26 cellular contexts compared by ENCODE assay signal in genomic region chr12:79891506-79892162, GRCh38. TPM values are rescaled to one million over a fixed set of nuclear protein-coding genes. Genes with fewer than 3 reads are reported as not detected.
DNase-seq lines count a peak whose midpoint lies in the region; ATAC-seq and TF ChIP-seq lines count a peak whose summit lies in the region.
"Had no signal": no experiment of that assay in that cellular context is flagged by ENCODE, and none has a peak within 500 bp of the region (broad histone marks: within the 10 kb centered on the region; RNA-seq: fewer than 3 reads in every experiment).

No MANE protein-coding gene starts in this region.

- H3K9me3 Mint-ChIP-seq in endodermal cell = no peaks in the 10 kb centered on the region
- H3K9me3 Mint-ChIP-seq in stimulated activated effector memory CD8-positive, alpha-beta T cell treated with anti-CD3 and anti-CD28 coated beads, Interleukin-12 subunit alpha, Interleukin-12 subunit beta, amount 100 ng/mL, for 72 hours = no peaks in the 10 kb centered on the region
- H3K9me3 Mint-ChIP-seq: activated CD4-positive, alpha-beta T cell treated with anti-CD3 and anti-CD28 coated beads, Interleukin-2, amount 10 ng/mL, durations not matched to agents 24 days and 14 days; activated T-helper 2 cell treated with anti-CD3 and anti-CD28 coated beads, Interferon-gamma antibody, Interleukin-2, Interleukin-4, amounts not matched to agents 10 μg/mL and 5 μg/mL and 100 μg/mL, durations not matched to agents 14 hours and 24 hours and 36 hours; immature natural killer cell; naive B cell; stimulated activated naive B cell treated with anti-CD40 and anti-IgM and Interleukin-4, amounts not matched to agents 10 μg/mL and 1 μg/mL and 100 μg/mL, for 72 hours; T-helper 1 cell treated with Interleukin-12 subunit alpha and Interleukin-12 subunit beta and Interleukin-4 antibody, amounts not matched to agents 30 μg/mL and 1 μg/mL, for 36 hours had no signal

- peaks cover 23% of the 10 kb centered on the region for H3K4me1 Mint-ChIP-seq in endodermal cell
- peaks cover 56% of the 10 kb centered on the region for H3K4me1 Mint-ChIP-seq in stimulated activated effector memory CD8-positive, alpha-beta T cell treated with anti-CD3 and anti-CD28 coated beads, Interleukin-12 subunit alpha, Interleukin-12 subunit beta, amount 100 ng/mL, for 72 hours

- H2BK15ac ChIP-seq in neuronal stem cell (ENCODE audit: low read length) = no peak overlapping the region

- H3K4me1 ChIP-seq in right atrium auricular region = peaks cover 0 to 55% of the 10 kb centered on the region in 2 donors
- H3K4me1 ChIP-seq in endodermal cell (ENCODE audit: control insufficient read depth, insufficient read depth, low read length) = no peaks in the 10 kb centered on the region
- H3K4me1 ChIP-seq in A673 (ENCODE audit: insufficient read depth, low read length, poor library complexity, severe bottlenecking) = peaks cover 17% of the 10 kb centered on the region
- no peaks in the 10 kb centered on the region for H3K4me1 ChIP-seq in neuronal stem cell (ENCODE audit: control insufficient read depth in 2 of 2, insufficient read depth in 1 of 2, low read depth in 1 of 2, low read length in 2 of 2)

- ATAC-seq in left ventricle myocardium superior (peak; percentile 42), HG03571 (IDR thresholded peaks at IDR 0.05; ENCODE audit: unreplicated experiment) (no peak)
- ATAC-seq in stimulated activated effector memory CD8-positive, alpha-beta T cell treated with anti-CD3 and anti-CD28 coated beads, Interleukin-12 subunit alpha, Interleukin-12 subunit beta, amount 100 ng/mL, for 72 hours = peak; percentile 40
- ATAC-seq: stimulated activated naive B cell treated with anti-CD40 and anti-IgM and Interleukin-4, amounts not matched to agents 10 μg/mL and 1 μg/mL and 100 μg/mL, for 72 hours had no signal

- peak overlapping the region; percentile 33 for H3K27ac Mint-ChIP-seq in endodermal cell
- peak overlapping the region; percentile 24 for H3K27ac Mint-ChIP-seq in stimulated activated effector memory CD8-positive, alpha-beta T cell treated with anti-CD3 and anti-CD28 coated beads, Interleukin-12 subunit alpha, Interleukin-12 subunit beta, amount 100 ng/mL, for 72 hours
- H3K27ac Mint-ChIP-seq: activated CD4-positive, alpha-beta T cell treated with anti-CD3 and anti-CD28 coated beads, Interleukin-2, amount 10 ng/mL, durations not matched to agents 24 days and 14 days; activated naive CD8-positive, alpha-beta T cell treated with anti-CD3 and anti-CD28 coated beads, Interleukin-2, amount 10 ng/mL, durations not matched to agents 7 days and 5 days; activated T-helper 2 cell treated with anti-CD3 and anti-CD28 coated beads, Interferon-gamma antibody, Interleukin-2, Interleukin-4, amounts not matched to agents 10 μg/mL and 5 μg/mL and 100 μg/mL, durations not matched to agents 14 hours and 24 hours and 36 hours; T-helper 1 cell treated with Interleukin-12 subunit alpha and Interleukin-12 subunit beta and Interleukin-4 antibody, amounts not matched to agents 30 μg/mL and 1 μg/mL, for 36 hours had no signal

- H2BK120ac ChIP-seq in neuronal stem cell (ENCODE audit: low read depth, low read length) = no peak overlapping the region

- H3K9me3 ChIP-seq in right atrium auricular region (no peaks in the 10 kb centered on the region), endodermal cell (ENCODE audit: control insufficient read depth, low read length) (no peaks in the 10 kb centered on the region), A673 (ENCODE audit: low read depth, low read length, poor library complexity, severe bottlenecking) (no peaks in the 10 kb centered on the region), neuronal stem cell (replicated peaks in 1 of 2; ENCODE audit: control insufficient read depth in 2 of 2, insufficient read depth in 1 of 2, low read depth in 1 of 2, low read length in 2 of 2) (peaks cover 0 to 17% of the 10 kb centered on the region in 2 donors)
- H3K9me3 ChIP-seq: gastrocnemius medialis, spleen, thoracic aorta had no signal

- no peaks in the 10 kb centered on the region for H3K79me1 ChIP-seq in neuronal stem cell (ENCODE audit: low read depth, low read length)

- intact Hi-C loops in left ventricle myocardium superior (cut with micrococcal nuclease) = no loop called here
- intact Hi-C loops in A673 (cut with micrococcal nuclease; ENCODE audit: unreplicated experiment) = no loop called here

- H2BK5ac ChIP-seq in neuronal stem cell (ENCODE audit: low read length) = no peak overlapping the region

- H4K91ac ChIP-seq in neuronal stem cell (ENCODE audit: low read depth, low read length, poor library complexity) = no peak overlapping the region

- H3K36me3 ChIP-seq in right atrium auricular region = no peaks in the 10 kb centered on the region
- H3K36me3 ChIP-seq in endodermal cell (ENCODE audit: control insufficient read depth, insufficient read depth, low read length) = peaks cover 21% of the 10 kb centered on the region
- no peaks in the 10 kb centered on the region for H3K36me3 ChIP-seq in A673 (ENCODE audit: insufficient read depth, low read length, poor library complexity, severe bottlenecking)
- no peaks in the 10 kb centered on the region for H3K36me3 ChIP-seq in neuronal stem cell (replicated peaks in 1 of 2; ENCODE audit: control insufficient read depth in 2 of 2, insufficient read depth in 2 of 2, low read length in 2 of 2)
- H3K36me3 ChIP-seq: gastrocnemius medialis, spleen, thoracic aorta had no signal

- H3K4me3 ChIP-seq in right atrium auricular region = no peak overlapping the region
- H3K4me3 ChIP-seq in endodermal cell (ENCODE audit: low read length) = no peak overlapping the region
- H3K4me3 ChIP-seq in A673 (ENCODE audit: low read depth, low read length, poor library complexity, severe bottlenecking) = no peak overlapping the region
- H3K4me3 ChIP-seq in neuronal stem cell (ENCODE audit: low read length in 2 of 2) = no peak overlapping the region
- H3K4me3 ChIP-seq: gastrocnemius medialis, spleen, thoracic aorta had no signal

- H3K4ac ChIP-seq in neuronal stem cell (ENCODE audit: low read length) = no peak overlapping the region

- H3K14ac ChIP-seq in neuronal stem cell (ENCODE audit: low read length) = no peak overlapping the region

- H3K27ac ChIP-seq in right atrium auricular region (no peak overlapping the region), endodermal cell (ENCODE audit: low read depth, low read length) (no peak overlapping the region), A673 (ENCODE audit: low read depth, low read length, poor library complexity, severe bottlenecking) (no peak overlapping the region), neuronal stem cell (replicated peaks; ENCODE audit: low read length) (no peak overlapping the region)
- H3K27ac ChIP-seq: epithelial cell of prostate, gastrocnemius medialis, spleen, thoracic aorta, VCaP had no signal

- no peak overlapping the region for H3K4me3 Mint-ChIP-seq in endodermal cell
- no peak overlapping the region for H3K4me3 Mint-ChIP-seq in stimulated activated effector memory CD8-positive, alpha-beta T cell treated with anti-CD3 and anti-CD28 coated beads, Interleukin-12 subunit alpha, Interleukin-12 subunit beta, amount 100 ng/mL, for 72 hours
- H3K4me3 Mint-ChIP-seq: activated CD4-positive, alpha-beta T cell treated with anti-CD3 and anti-CD28 coated beads, Interleukin-2, amount 10 ng/mL, durations not matched to agents 24 days and 14 days; activated naive CD8-positive, alpha-beta T cell treated with anti-CD3 and anti-CD28 coated beads, Interleukin-2, amount 10 ng/mL, durations not matched to agents 7 days and 5 days; immature natural killer cell; stimulated activated naive B cell treated with anti-CD40 and anti-IgM and Interleukin-4, amounts not matched to agents 10 μg/mL and 1 μg/mL and 100 μg/mL, for 72 hours; T-helper 1 cell treated with Interleukin-12 subunit alpha and Interleukin-12 subunit beta and Interleukin-4 antibody, amounts not matched to agents 30 μg/mL and 1 μg/mL, for 36 hours had no signal

- H3K23ac ChIP-seq in neuronal stem cell (ENCODE audit: low read depth, low read length, poor library complexity) = no peak overlapping the region

- no peak overlapping the region for H2AFZ ChIP-seq in neuronal stem cell (ENCODE audit: low read length)

- CTCF ChIA-PET in A673 (lab: Charles Lee) = no interaction called here

- H3K27me3 Mint-ChIP-seq in endodermal cell (ENCODE audit: insufficient read depth) = no peaks in the 10 kb centered on the region
- H3K27me3 Mint-ChIP-seq: activated CD4-positive, alpha-beta T cell treated with anti-CD3 and anti-CD28 coated beads, Interleukin-2, amount 10 ng/mL, durations not matched to agents 24 days and 14 days; activated naive CD8-positive, alpha-beta T cell treated with anti-CD3 and anti-CD28 coated beads, Interleukin-2, amount 10 ng/mL, durations not matched to agents 7 days and 5 days; naive B cell; stimulated activated naive B cell treated with anti-CD40 and anti-IgM and Interleukin-4, amounts not matched to agents 10 μg/mL and 1 μg/mL and 100 μg/mL, for 72 hours had no signal

- no TSS peak for BruUV-seq in A673 (replicated peaks; lab: Mats Ljungman, UMichigan)

- H3K9ac ChIP-seq in endodermal cell (ENCODE audit: extremely low read depth, low read length, poor library complexity, severe bottlenecking) (no peak overlapping the region), neuronal stem cell (ENCODE audit: low read depth, low read length, poor library complexity) (no peak overlapping the region)

- peaks cover 5% of the 10 kb centered on the region for H3K36me3 Mint-ChIP-seq in endodermal cell (ENCODE audit: low read depth)
- no peaks in the 10 kb centered on the region for H3K36me3 Mint-ChIP-seq in stimulated activated effector memory CD8-positive, alpha-beta T cell treated with anti-CD3 and anti-CD28 coated beads, Interleukin-12 subunit alpha, Interleukin-12 subunit beta, amount 100 ng/mL, for 72 hours

- H4K8ac ChIP-seq in neuronal stem cell (ENCODE audit: low read depth, low read length) = no peak overlapping the region

- H3K4me2 ChIP-seq in neuronal stem cell (ENCODE audit: insufficient read depth, low read length, poor library complexity, severe bottlenecking) = no peak overlapping the region

- H3K27me3 ChIP-seq in right atrium auricular region (no peaks in the 10 kb centered on the region), endodermal cell (ENCODE audit: control insufficient read depth, insufficient read depth, low read length, poor library complexity, severe bottlenecking) (no peaks in the 10 kb centered on the region), A673 (replicated peaks; ENCODE audit: insufficient read depth, low read depth, low read length, poor library complexity) (no peaks in the 10 kb centered on the region), neuronal stem cell (ENCODE audit: control insufficient read depth in 3 of 3, insufficient read depth in 3 of 3, low read depth in 1 of 3, low read length in 3 of 3) (no peaks in the 10 kb centered on the region)
- H3K27me3 ChIP-seq: gastrocnemius medialis, spleen had no signal

- TF ChIP-seq CTCF in right atrium auricular region (IDR thresholded peaks at IDR 0.05) (no peak), endodermal cell (conservative IDR thresholded peaks at IDR 0.05) (no peak), A673 (conservative IDR thresholded peaks at IDR 0.05; ENCODE audit: low read depth, low read length) (no peak)

- H3K18ac ChIP-seq in neuronal stem cell (ENCODE audit: low read length) = no peak overlapping the region

- H2BK12ac ChIP-seq in neuronal stem cell (ENCODE audit: low read length) = no peak overlapping the region

- WGBS in endodermal cell (ENCODE audit: insufficient coverage in 1 of 2, insufficient read length in 1 of 2), 2 experiments = 94 to 100% methylated on average over 1 to 2 of the region's 2 CpGs
- no CpG with 5 or more reads among the region's 2 CpGs for WGBS in neuronal stem cell (ENCODE audit: extremely low coverage in 2 of 2, insufficient read length in 2 of 2, insufficient replicate concordance in 1 of 2), 2 donors

- no peak overlapping the region for H2AK5ac ChIP-seq in neuronal stem cell (ENCODE audit: low read depth, low read length)

- DNase-seq in left ventricle myocardium superior = no peak
- no peak for DNase-seq in right atrium auricular region (ENCODE audit: low spot score)
- peak; percentile 11 for DNase-seq in RKO (ENCODE audit: low spot score)
- no peak for DNase-seq in endodermal cell
- no peak for DNase-seq in stimulated activated effector memory CD8-positive, alpha-beta T cell treated with anti-CD3 and anti-CD28 coated beads, Interleukin-12 subunit alpha, Interleukin-12 subunit beta, amount 100 ng/mL, for 72 hours (ENCODE audit: low spot score in 2 of 2)
- no peak for DNase-seq in A673 (ENCODE audit: low spot score)
- no peak for DNase-seq in neuronal stem cell (ENCODE audit: low spot score)
- DNase-seq: activated CD4-positive, alpha-beta T cell treated with anti-CD3 and anti-CD28 coated beads, Interleukin-2, amount 10 ng/mL, durations not matched to agents 24 days and 14 days; activated naive CD8-positive, alpha-beta T cell treated with anti-CD3 and anti-CD28 coated beads, Interleukin-2, amount 10 ng/mL, durations not matched to agents 7 days and 5 days; hippocampal formation; immature natural killer cell; mesendoderm; naive B cell; NCI-H1694 treated with DMSO at 0.1 percent for 48 hours; NCI-H2171; NCI-H524 treated with DMSO at 0.1 percent for 48 hours; spleen; stimulated activated CD4-positive, alpha-beta T cell treated with anti-CD3 and anti-CD28 coated beads, Interleukin-2, amount 100 ng/mL, for 48 hours; stimulated activated naive B cell treated with anti-CD40 and anti-IgM and Interleukin-4, amounts not matched to agents 10 μg/mL and 1 μg/mL and 100 μg/mL, for 72 hours had no signal

- POLR2A ChIA-PET in A673 (lab: Charles Lee; ENCODE audit: low non-redundant PET) = no interaction called here

RNA-seq across cellular contexts. Expression of gene PPP1R12A, which starts 43.3 kb away (rescaled TPM):
- 40.7 TPM for total RNA-seq in left ventricle myocardium superior
- total RNA-seq in right atrium auricular region = 10 to 100 TPM; 64.3 to 70.7 TPM
- total RNA-seq in endodermal cell = 10 to 100 TPM; 80.0 to 94.7 TPM
- 47.6 TPM for polyA plus RNA-seq in endodermal cell (2013, experiment 1 of 2)
- polyA plus RNA-seq in endodermal cell (2013, experiment 2 of 2) = 55.4 TPM
- 80.8 and 81.2 TPM in 2 replicates for total RNA-seq in A673 (2021)
- polyA plus RNA-seq in neuronal stem cell (2013, experiment 1 of 2) = 119 TPM
- polyA plus RNA-seq in neuronal stem cell (2013, experiment 2 of 2) = 120 TPM
